In the genomic region with DNA sequence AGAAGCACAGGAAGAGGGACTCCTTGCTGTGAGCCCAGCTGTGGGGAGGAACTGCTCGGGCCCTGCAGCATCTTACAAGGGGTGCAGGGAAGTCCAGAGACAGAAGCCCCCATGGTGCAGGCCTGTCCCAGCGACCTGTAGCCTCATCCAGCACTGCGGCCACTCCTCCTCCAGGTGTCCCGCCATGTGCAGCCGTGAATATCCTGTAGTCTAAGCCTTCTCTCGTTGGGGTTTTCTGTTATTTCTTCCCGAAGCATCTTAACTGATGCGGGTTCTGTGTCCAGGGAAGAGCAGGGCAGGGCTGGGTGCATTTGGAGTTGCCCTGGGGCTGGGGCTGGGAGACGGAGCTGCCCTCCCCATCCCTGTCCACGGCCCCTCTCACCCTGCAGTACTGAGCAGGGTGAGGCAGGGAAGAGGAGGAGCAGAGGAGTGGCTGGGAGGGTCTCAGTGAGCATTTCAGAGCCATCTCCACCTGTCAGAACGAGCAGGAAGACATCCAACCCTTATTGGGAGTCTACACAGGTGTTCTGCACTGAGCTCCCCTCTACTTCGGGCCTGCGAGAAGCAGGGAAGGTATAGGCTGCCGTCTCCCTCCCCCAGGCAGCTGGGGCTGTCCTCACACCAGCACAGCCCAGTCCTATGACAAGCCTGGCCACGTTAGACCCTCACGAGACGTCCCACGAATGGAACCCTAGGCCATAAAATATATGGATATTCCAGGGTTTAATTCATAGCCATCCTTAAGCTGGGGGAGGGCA, we compare ENCODE assay signal across 26 cellular contexts.
"Had no signal": no experiment of that assay in that cellular context is flagged by ENCODE, and none has a peak within 500 bp of the region (broad histone marks: within the 10 kb centered on the region; RNA-seq: fewer than 3 reads in every experiment).

No MANE protein-coding gene starts in this region.

- H3K27ac ChIP-seq: brain microvascular endothelial cell, gastrocnemius medialis, pancreas, psoas muscle, tibial nerve had no signal

- H3K4me3 ChIP-seq: gastrocnemius medialis, pancreas, psoas muscle, smooth muscle cell, tibial nerve had no signal

- H3K4me3 Mint-ChIP-seq: activated CD4-positive, alpha-beta memory T cell treated with anti-CD3 and anti-CD28 coated beads, Interleukin-2, amount 10 ng/mL, durations not matched to agents 7 days and 5 days; activated CD4-positive, alpha-beta T cell treated with anti-CD3 and anti-CD28 coated beads, Interleukin-2, amount 10 ng/mL, durations not matched to agents 24 days and 14 days; activated naive CD4-positive, alpha-beta T cell treated with anti-CD3 and anti-CD28 coated beads, Interleukin-2, amount 10 ng/mL, durations not matched to agents 7 days and 5 days; activated naive CD8-positive, alpha-beta T cell treated with anti-CD3 and anti-CD28 coated beads, Interleukin-2, amount 10 ng/mL, durations not matched to agents 7 days and 5 days; activated T-cell treated with anti-CD3 and anti-CD28 coated beads, Interleukin-2, amount 50 U/mL, for 24 hours; effector memory CD8-positive, alpha-beta T cell; mesothelial cell of epicardium; nephron progenitor cell had no signal

- H3K4me2 ChIP-seq: smooth muscle cell had no signal

- H3K27me3 Mint-ChIP-seq: activated CD4-positive, alpha-beta memory T cell treated with anti-CD3 and anti-CD28 coated beads, Interleukin-2, amount 10 ng/mL, durations not matched to agents 7 days and 5 days; activated naive CD8-positive, alpha-beta T cell treated with anti-CD3 and anti-CD28 coated beads, Interleukin-2, amount 10 ng/mL, durations not matched to agents 7 days and 5 days; effector memory CD8-positive, alpha-beta T cell had no signal

- H3K36me3 ChIP-seq: brain microvascular endothelial cell, gastrocnemius medialis, pancreas, tibial nerve had no signal

- ATAC-seq: effector memory CD8-positive, alpha-beta T cell; gastrocnemius medialis; left colon; pancreas; psoas muscle had no signal

- H3K4me1 ChIP-seq: gastrocnemius medialis, pancreas, psoas muscle, tibial nerve had no signal

- H3K4me1 Mint-ChIP-seq: mesothelial cell of epicardium, naive B cell had no signal

- H3K27me3 ChIP-seq: brain microvascular endothelial cell, gastrocnemius medialis, pancreas, tibial nerve had no signal

- H3K36me3 Mint-ChIP-seq: activated naive CD4-positive, alpha-beta T cell treated with anti-CD3 and anti-CD28 coated beads, Interleukin-2, amount 10 ng/mL, durations not matched to agents 7 days and 5 days; activated naive CD8-positive, alpha-beta T cell treated with anti-CD3 and anti-CD28 coated beads, Interleukin-2, amount 10 ng/mL, durations not matched to agents 7 days and 5 days; mesothelial cell of epicardium; naive B cell had no signal

- H3K27ac Mint-ChIP-seq: activated CD4-positive, alpha-beta memory T cell treated with anti-CD3 and anti-CD28 coated beads, Interleukin-2, amount 10 ng/mL, durations not matched to agents 7 days and 5 days; activated CD4-positive, alpha-beta T cell treated with anti-CD3 and anti-CD28 coated beads, Interleukin-2, amount 10 ng/mL, durations not matched to agents 24 days and 14 days; activated naive CD8-positive, alpha-beta T cell treated with anti-CD3 and anti-CD28 coated beads, Interleukin-2, amount 10 ng/mL, durations not matched to agents 7 days and 5 days; activated T-cell treated with anti-CD3 and anti-CD28 coated beads, Interleukin-2, amount 50 U/mL, for 24 hours; effector memory CD8-positive, alpha-beta T cell; mesothelial cell of epicardium; naive B cell; nephron progenitor cell had no signal

- H3K9me3 ChIP-seq: gastrocnemius medialis, pancreas, psoas muscle had no signal

- DNase-seq: activated CD4-positive, alpha-beta memory T cell treated with anti-CD3 and anti-CD28 coated beads, Interleukin-2, amount 10 ng/mL, durations not matched to agents 7 days and 5 days; activated CD4-positive, alpha-beta T cell treated with anti-CD3 and anti-CD28 coated beads, Interleukin-2, amount 10 ng/mL, durations not matched to agents 24 days and 14 days; activated CD4-positive, CD25-positive, alpha-beta regulatory T cell treated with anti-CD3 and anti-CD28 coated beads, Interleukin-2, amount 50 U/mL, for 72 hours; activated CD8-positive, alpha-beta memory T cell treated with anti-CD3 and anti-CD28 coated beads, Interleukin-2, amount 50 U/mL, for 48 hours; activated gamma-delta T cell; activated naive CD4-positive, alpha-beta T cell treated with anti-CD3 and anti-CD28 coated beads, Interleukin-2, amount 10 ng/mL, durations not matched to agents 7 days and 5 days; activated naive CD8-positive, alpha-beta T cell treated with anti-CD3 and anti-CD28 coated beads, Interleukin-2, amount 10 ng/mL, durations not matched to agents 7 days and 5 days; activated T-cell treated with anti-CD3 and anti-CD28 coated beads, Interleukin-2, amount 50 U/mL, for 24 hours; brain microvascular endothelial cell; cortex of kidney; effector memory CD8-positive, alpha-beta T cell; erythroblast; gastrocnemius medialis; glutamatergic neuron; left colon; mammary epithelial cell; naive B cell; nephron progenitor cell; psoas muscle; stimulated activated CD4-positive, alpha-beta T cell treated with anti-CD3 and anti-CD28 coated beads, Interleukin-15, amount 100 ng/mL, for 24 hours; stimulated activated naive CD4-positive, alpha-beta T cell treated with Interleukin-2 at 50 U/mL for 16 hours; T-helper 2 cell had no signal

- H3K9me3 Mint-ChIP-seq: activated CD4-positive, alpha-beta memory T cell treated with anti-CD3 and anti-CD28 coated beads, Interleukin-2, amount 10 ng/mL, durations not matched to agents 7 days and 5 days; activated CD4-positive, alpha-beta T cell treated with anti-CD3 and anti-CD28 coated beads, Interleukin-2, amount 10 ng/mL, durations not matched to agents 24 days and 14 days; activated naive CD4-positive, alpha-beta T cell treated with anti-CD3 and anti-CD28 coated beads, Interleukin-2, amount 10 ng/mL, durations not matched to agents 7 days and 5 days; activated naive CD8-positive, alpha-beta T cell treated with anti-CD3 and anti-CD28 coated beads, Interleukin-2, amount 10 ng/mL, durations not matched to agents 7 days and 5 days; activated T-cell treated with anti-CD3 and anti-CD28 coated beads, Interleukin-2, amount 50 U/mL, for 24 hours; effector memory CD8-positive, alpha-beta T cell; mesothelial cell of epicardium; naive B cell; nephron progenitor cell had no signal
